ENCODE assay signal across 2 cellular contexts in genomic region chr11:27646051-27646818, GRCh38.
A peak's percentile ranks its signal among the peaks of the same experiment; 100 is the strongest.
TF ChIP-seq lines count a peak whose summit lies in the region.

No MANE protein-coding gene starts in this region.

TF ChIP-seq in A549, 52 proteins besides CTCF, POLR2A, EP300 and RAD21 (continued from another document):
- no peak for TF ChIP-seq USF2 (IDR thresholded peaks at IDR 0.05)

TF ChIP-seq in SK-N-SH, 30 proteins besides CTCF, POLR2A, EP300 and RAD21 (continued from another document):
- TF ChIP-seq REST (IDR thresholded peaks at IDR 0.05; ENCODE audit: low read depth, low read length) (no peak), GATA2 (CRISPR knock-in tag; IDR thresholded peaks at IDR 0.05) (peak; percentile 92), POLR2AphosphoS5 (IDR thresholded peaks at IDR 0.05; ENCODE audit: low read depth, low read length) (no peak), FOXJ3 (CRISPR knock-in tag; IDR thresholded peaks at IDR 0.05) (peak; percentile 94), YY1 (IDR thresholded peaks at IDR 0.05; ENCODE audit: low read depth) (no peak), USF2 (IDR thresholded peaks at IDR 0.05; ENCODE audit: borderline replicate concordance, low read depth, low read length) (no peak), CHD2 (IDR thresholded peaks at IDR 0.05; ENCODE audit: low read length, partially characterized antibody) (peak; percentile 61), PBX3 (IDR thresholded peaks at IDR 0.05) (peak; percentile 45; the same call in 1 of the 2 replicates), RFX5 (IDR thresholded peaks at IDR 0.05; ENCODE audit: low read length) (peak; percentile 95), IRF3 (IDR thresholded peaks at IDR 0.05; ENCODE audit: low read depth, low read length) (no peak)
